Comparison of ENCODE assay signal across 26 cellular contexts in the genomic region with DNA sequence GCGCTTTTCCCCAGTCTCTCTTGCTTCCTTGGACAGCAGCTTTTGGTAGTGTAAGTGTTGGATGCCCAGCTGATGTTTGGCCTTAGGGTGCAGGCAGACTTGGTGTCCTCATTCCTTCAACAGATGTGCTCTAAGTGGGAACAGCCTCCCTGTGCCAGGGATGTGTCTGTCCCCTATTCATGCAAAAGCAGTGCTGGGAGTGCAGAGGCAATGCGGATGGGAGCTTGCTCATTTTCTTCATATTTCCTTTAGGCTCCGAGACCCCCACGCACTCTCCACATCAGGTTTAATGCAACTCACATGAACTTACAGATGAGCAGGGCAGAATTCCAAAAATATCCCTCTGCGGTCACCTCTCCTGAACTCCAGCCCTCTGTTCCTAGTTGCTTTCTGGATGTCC.
"Had no signal": no experiment of that assay in that cellular context is flagged by ENCODE, and none has a peak within 500 bp of the region (broad histone marks: within the 10 kb centered on the region; RNA-seq: fewer than 3 reads in every experiment).

No MANE protein-coding gene starts in this region.

- DNase-seq: islet precursor cell; left ventricle myocardium inferior; mesendoderm; midbrain; mucosa of descending colon; naive thymus-derived CD4-positive, alpha-beta T cell; ovary; right cardiac atrium; stimulated activated CD4-positive, alpha-beta T cell treated with anti-CD3 and anti-CD28 coated beads, Interleukin-12 subunit alpha, Interleukin-12 subunit beta, amount 100 ng/mL, for 4 hours; stimulated activated CD4-positive, alpha-beta T cell treated with anti-CD3 and anti-CD28 coated beads, Interleukin-15, amount 100 ng/mL, for 24 hours; stimulated activated CD4-positive, alpha-beta T cell treated with anti-CD3 and anti-CD28 coated beads, Interleukin-2, amount 100 ng/mL, for 24 hours; stimulated activated CD4-positive, alpha-beta T cell treated with anti-CD3 and anti-CD28 coated beads, Interleukin-4, amount 100 ng/mL, for 1 hour; stimulated activated naive B cell treated with anti-CD40 and anti-IgM and Interleukin-4, amounts not matched to agents 10 μg/mL and 1 μg/mL and 100 μg/mL, for 72 hours; stimulated activated naive CD8-positive, alpha-beta T cell treated with anti-CD3 and anti-CD28 coated beads, Interleukin-15, Interleukin-2, amounts not matched to agents 100 U/mL and 50 U/mL, for 24 hours; stomach; testis; thyroid gland; transverse colon; upper lobe of right lung had no signal

- H3K27me3 ChIP-seq: ovary, testis, thyroid gland, upper lobe of right lung had no signal

- H3K9me3 Mint-ChIP-seq: naive thymus-derived CD4-positive, alpha-beta T cell; natural killer cell treated with Interleukin-12 subunit alpha and Interleukin-12 subunit beta and Interleukin-15 and Interleukin-18, amount 100 ng/mL, for 72 hours had no signal

- H3K27ac ChIP-seq: hepatocyte, left ventricle myocardium inferior, ovary, skin epidermis, stomach, testis, thyroid gland, transverse colon, upper lobe of right lung had no signal

- H3K36me3 ChIP-seq: left ventricle myocardium inferior, ovary, stomach, thyroid gland, transverse colon, upper lobe of right lung had no signal

- H2AFZ ChIP-seq: hepatocyte had no signal

- H3K4me3 Mint-ChIP-seq: natural killer cell treated with Interleukin-12 subunit alpha and Interleukin-12 subunit beta and Interleukin-15 and Interleukin-18, amount 100 ng/mL, for 72 hours; stimulated activated naive B cell treated with anti-CD40 and anti-IgM and Interleukin-4, amounts not matched to agents 10 μg/mL and 1 μg/mL and 100 μg/mL, for 72 hours had no signal

- H3K79me2 ChIP-seq: hepatocyte had no signal

- ATAC-seq: mucosa of descending colon; naive thymus-derived CD4-positive, alpha-beta T cell; natural killer cell treated with Interleukin-12 subunit alpha and Interleukin-12 subunit beta and Interleukin-15 and Interleukin-18, amount 100 ng/mL, for 72 hours; right cardiac atrium; sciatic nerve; stimulated activated naive B cell treated with anti-CD40 and anti-IgM and Interleukin-4, amounts not matched to agents 10 μg/mL and 1 μg/mL and 100 μg/mL, for 72 hours; stimulated activated naive CD8-positive, alpha-beta T cell treated with anti-CD3 and anti-CD28 coated beads, Interleukin-15, Interleukin-2, amounts not matched to agents 100 U/mL and 50 U/mL, for 24 hours; upper lobe of right lung had no signal

- FAIRE-seq: urothelium cell line had no signal

- H3K36me3 Mint-ChIP-seq: natural killer cell treated with Interleukin-12 subunit alpha and Interleukin-12 subunit beta and Interleukin-15 and Interleukin-18, amount 100 ng/mL, for 72 hours; stimulated activated naive B cell treated with anti-CD40 and anti-IgM and Interleukin-4, amounts not matched to agents 10 μg/mL and 1 μg/mL and 100 μg/mL, for 72 hours had no signal

- H3K27ac Mint-ChIP-seq: naive thymus-derived CD4-positive, alpha-beta T cell; natural killer cell treated with Interleukin-12 subunit alpha and Interleukin-12 subunit beta and Interleukin-15 and Interleukin-18, amount 100 ng/mL, for 72 hours; progenitor cell of endocrine pancreas; stimulated activated naive B cell treated with anti-CD40 and anti-IgM and Interleukin-4, amounts not matched to agents 10 μg/mL and 1 μg/mL and 100 μg/mL, for 72 hours had no signal

- H3K9me3 ChIP-seq: left ventricle myocardium inferior, mucosa of descending colon, ovary, stomach, testis, thyroid gland, transverse colon, upper lobe of right lung had no signal

- H3K4me2 ChIP-seq: hepatocyte had no signal

- H3K4me3 ChIP-seq: hepatocyte, left ventricle myocardium inferior, lung, mucosa of descending colon, ovary, skin epidermis, stomach, testis, thyroid gland, transverse colon, upper lobe of right lung had no signal
